Comparison of ENCODE assay signal across 22 cellular contexts in the genomic region with DNA sequence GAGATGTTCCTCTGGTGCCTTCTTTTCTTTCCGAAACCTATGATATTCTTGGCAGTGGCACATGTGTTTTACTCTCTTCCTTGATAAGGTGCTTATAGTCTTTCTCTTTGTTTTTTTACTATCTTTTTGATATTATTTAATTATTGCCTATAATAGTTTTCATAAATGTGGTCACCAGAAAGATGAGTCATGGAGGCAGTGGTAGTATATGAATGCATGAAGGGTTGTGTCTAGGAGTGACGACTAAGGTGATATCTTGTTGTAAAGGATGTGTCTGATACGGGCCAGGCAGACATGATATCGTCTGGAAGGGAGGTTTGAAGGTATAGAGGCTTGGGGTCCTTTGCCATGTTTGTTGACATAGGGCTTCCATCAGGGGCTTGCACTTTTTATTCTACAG. TPM values are rescaled to one million over a fixed set of nuclear protein-coding genes. Genes with fewer than 3 reads are reported as not detected.
A peak's percentile ranks its signal among the peaks of the same experiment; 100 is the strongest.
DNase-seq lines count a peak whose midpoint lies in the region; ATAC-seq, FAIRE-seq and TF ChIP-seq lines count a peak whose summit lies in the region.
"Had no signal": no experiment of that assay in that cellular context is flagged by ENCODE, and none has a peak within 500 bp of the region (broad histone marks: within the 10 kb centered on the region; RNA-seq: fewer than 3 reads in every experiment).

No MANE protein-coding gene starts in this region.

- no peak for ATAC-seq in HG02678 (IDR thresholded peaks at IDR 0.05; ENCODE audit: unreplicated experiment)
- ATAC-seq: CD8-positive, alpha-beta T cell; GM23338; HCT116 had no signal

- H3K4me1 ChIP-seq in ACC112 (ENCODE audit: control insufficient read depth, insufficient read depth, low read length, unreplicated experiment) (peaks cover 24% of the 10 kb centered on the region), endothelial cell of umbilical vein (ENCODE audit: control insufficient read depth, extremely low read depth, insufficient read depth, low read length) (no peaks in the 10 kb centered on the region), mucosa of rectum (ENCODE audit: control insufficient read depth in 2 of 2, insufficient read depth in 2 of 2, low read length in 2 of 2) (peaks cover 10 to 11% of the 10 kb centered on the region in 2 donors)
- H3K4me1 ChIP-seq: BLaER1, SJCRH30 had no signal

- CTCF ChIA-PET in endothelial cell of umbilical vein (lab: Charles Lee), result no interaction called here
- CTCF ChIA-PET in activated CD4-positive, alpha-beta memory T cell treated with anti-CD3 and anti-CD28 coated beads for 36 hours (lab: Charles Lee), result no interaction called here

- no peaks in the 10 kb centered on the region for H3K9me1 ChIP-seq in endothelial cell of umbilical vein (replicated peaks; ENCODE audit: control insufficient read depth, extremely low read depth, insufficient read depth, low read length)

- no peaks in the 10 kb centered on the region for H3K36me3 Mint-ChIP-seq in activated CD4-positive, alpha-beta memory T cell treated with anti-CD3 and anti-CD28 coated beads for 36 hours
- H3K36me3 Mint-ChIP-seq: CD8-positive, alpha-beta T cell had no signal

- H3K9me3 Mint-ChIP-seq in activated CD4-positive, alpha-beta memory T cell treated with anti-CD3 and anti-CD28 coated beads for 36 hours, result no peaks in the 10 kb centered on the region
- H3K9me3 Mint-ChIP-seq: CD8-positive, alpha-beta T cell; GM23338 had no signal

- H3K4me3 Mint-ChIP-seq in activated CD4-positive, alpha-beta memory T cell treated with anti-CD3 and anti-CD28 coated beads for 36 hours, result no peak overlapping the region
- H3K4me3 Mint-ChIP-seq: CD8-positive, alpha-beta T cell; GM23338 had no signal

- BruUV-seq in endothelial cell of umbilical vein (replicated peaks; lab: Mats Ljungman, UMichigan), result no TSS peak

- H3K79me2 ChIP-seq in ACC112 (ENCODE audit: control insufficient read depth, insufficient read depth, low read length, unreplicated experiment), result peaks cover 45% of the 10 kb centered on the region
- peaks cover 3% of the 10 kb centered on the region for H3K79me2 ChIP-seq in endothelial cell of umbilical vein (ENCODE audit: control insufficient read depth, insufficient read depth, low read length)

- no peak overlapping the region for H3K9ac ChIP-seq in endothelial cell of umbilical vein (replicated peaks; ENCODE audit: extremely low read depth, insufficient read depth, low read length)
- H3K9ac ChIP-seq in mucosa of rectum (ENCODE audit: low read depth in 1 of 2, low read length in 2 of 2), result no peak overlapping the region
- H3K9ac ChIP-seq: BLaER1 had no signal

- TF ChIP-seq CTCF in WERI-Rb-1 (IDR thresholded peaks at IDR 0.05; ENCODE audit: low read depth, low read length) (no peak), endothelial cell of umbilical vein (IDR thresholded peaks at IDR 0.05; ENCODE audit: extremely low read depth in 1 of 2, insufficient read depth in 1 of 2, low read depth in 1 of 2, low read length in 2 of 2) (no peak)

- no peak for FAIRE-seq in endothelial cell of umbilical vein (lab: Jason Lieb, UNC)
- FAIRE-seq: A204.1, GM12891, GM19239 had no signal

- no peak overlapping the region for H3K4me3 ChIP-seq in ACC112 (ENCODE audit: low read depth, low read length)
- H3K4me3 ChIP-seq in WERI-Rb-1 (ENCODE audit: low read depth, low read length), result no peak overlapping the region
- H3K4me3 ChIP-seq in endothelial cell of umbilical vein (replicated peaks in 1 of 3; ENCODE audit: insufficient read depth in 1 of 3, low read depth in 1 of 3, low read length in 3 of 3), result no peak overlapping the region
- H3K4me3 ChIP-seq in mucosa of rectum (ENCODE audit: low read length in 2 of 2), result no peak overlapping the region
- H3K4me3 ChIP-seq: BLaER1, GM23338, PC-9, SJCRH30 had no signal

- dilution Hi-C loops in endothelial cell of umbilical vein (cut with MboI; ENCODE audit: extremely low pct_ligation_motif_present, low sequenced_read_pairs), result no loop called here

- no peaks in the 10 kb centered on the region for H4K20me1 ChIP-seq in endothelial cell of umbilical vein (replicated peaks; ENCODE audit: control insufficient read depth, extremely low read depth, insufficient read depth, low read length)
- H4K20me1 ChIP-seq: BLaER1 had no signal

- H3K27me3 ChIP-seq in ACC112 (ENCODE audit: insufficient read depth, low read length) (no peaks in the 10 kb centered on the region), WERI-Rb-1 (ENCODE audit: insufficient read depth, low read depth, severe bottlenecking) (no peaks in the 10 kb centered on the region), endothelial cell of umbilical vein (ENCODE audit: control insufficient read depth in 2 of 2, insufficient read depth in 2 of 2, low read length in 2 of 2) (no peaks in the 10 kb centered on the region), mucosa of rectum (ENCODE audit: control insufficient read depth in 2 of 2, insufficient read depth in 2 of 2, low read length in 2 of 2) (no peaks in the 10 kb centered on the region)
- H3K27me3 ChIP-seq: BLaER1, SJCRH30 had no signal

- TF ChIP-seq POLR2A in endothelial cell of umbilical vein (IDR thresholded peaks at IDR 0.05; ENCODE audit: low read depth, low read length), result no peak

- H3K27me3 Mint-ChIP-seq in activated CD4-positive, alpha-beta memory T cell treated with anti-CD3 and anti-CD28 coated beads for 36 hours, result no peaks in the 10 kb centered on the region

- no peak overlapping the region for H3K4me2 ChIP-seq in endothelial cell of umbilical vein (ENCODE audit: insufficient read depth, low read length)
- H3K4me2 ChIP-seq: BLaER1, GM23338, PC-9 had no signal

- H3K9me3 ChIP-seq in WERI-Rb-1 (ENCODE audit: severe bottlenecking) (no peaks in the 10 kb centered on the region), endothelial cell of umbilical vein (replicated peaks; ENCODE audit: control insufficient read depth, insufficient read depth, low read length) (no peaks in the 10 kb centered on the region), mucosa of rectum (ENCODE audit: control insufficient read depth in 2 of 2, low read length in 2 of 2) (no peaks in the 10 kb centered on the region)
- H3K9me3 ChIP-seq: SJCRH30 had no signal

- peaks cover 8% of the 10 kb centered on the region for H3K4me1 Mint-ChIP-seq in activated CD4-positive, alpha-beta memory T cell treated with anti-CD3 and anti-CD28 coated beads for 36 hours (ENCODE audit: low read depth)

- H3K27ac Mint-ChIP-seq in activated CD4-positive, alpha-beta memory T cell treated with anti-CD3 and anti-CD28 coated beads for 36 hours, result no peak overlapping the region
- H3K27ac Mint-ChIP-seq: CD8-positive, alpha-beta T cell; GM23338 had no signal

- intact Hi-C loops in endothelial cell of umbilical vein (cut with micrococcal nuclease), result no loop called here
- intact Hi-C loops in activated CD4-positive, alpha-beta memory T cell treated with anti-CD3 and anti-CD28 coated beads for 36 hours (cut with micrococcal nuclease), result no loop called here

- no peak overlapping the region for H2AFZ ChIP-seq in ACC112 (ENCODE audit: low read length, unreplicated experiment)
- no peak overlapping the region for H2AFZ ChIP-seq in endothelial cell of umbilical vein (ENCODE audit: low read depth, low read length)
- H2AFZ ChIP-seq: GM23338, PC-9 had no signal

- POLR2A ChIA-PET in endothelial cell of umbilical vein (lab: Charles Lee), result no interaction called here
- POLR2A ChIA-PET in activated CD4-positive, alpha-beta memory T cell treated with anti-CD3 and anti-CD28 coated beads for 36 hours (lab: Charles Lee), result no interaction called here

- H3K36me3 ChIP-seq in ACC112 (ENCODE audit: insufficient read depth, low read length) (no peaks in the 10 kb centered on the region), WERI-Rb-1 (peaks cover 20% of the 10 kb centered on the region), endothelial cell of umbilical vein (ENCODE audit: control insufficient read depth in 2 of 2, extremely low read depth in 1 of 2, insufficient read depth in 2 of 2, low read length in 2 of 2) (no peaks in the 10 kb centered on the region), mucosa of rectum (ENCODE audit: control insufficient read depth in 2 of 2, insufficient read depth in 2 of 2, low read length in 2 of 2) (no peaks in the 10 kb centered on the region)
- H3K36me3 ChIP-seq: BLaER1, SJCRH30 had no signal

- H3K27ac ChIP-seq in ACC112 (ENCODE audit: low read depth, low read length) (peak overlapping the region; percentile 62), WERI-Rb-1 (peak overlapping the region; percentile 71), endothelial cell of umbilical vein (ENCODE audit: insufficient read depth, low read depth, low read length) (no peak overlapping the region), mucosa of rectum (ENCODE audit: low read depth in 2 of 2, low read length in 2 of 2) (peak overlapping the region; percentile 33 to 66)
- H3K27ac ChIP-seq: BLaER1, PC-9, SJCRH30 had no signal

- no peak for DNase-seq in WERI-Rb-1
- no peak for DNase-seq in endothelial cell of umbilical vein (ENCODE audit: low read depth, low spot score)
- DNase-seq in NCI-H2081 treated with DMSO at 0.1 percent for 48 hours (lab: John Stamatoyannopoulos, UW), result no peak
- no peak for DNase-seq in activated CD4-positive, alpha-beta memory T cell treated with anti-CD3 and anti-CD28 coated beads for 36 hours
- no peak for DNase-seq in stimulated activated naive CD4-positive, alpha-beta T cell (lab: John Stamatoyannopoulos, UW)
- DNase-seq: CD8-positive, alpha-beta T cell; DMS53; NCI-H1417; NCI-H187 treated with DMSO at 0.1 percent for 48 hours; NCI-H226; NCI-H524; PC-9; SJCRH30 had no signal

TF ChIP-seq in endothelial cell of umbilical vein, 7 proteins besides CTCF, POLR2A, EP300 and RAD21:
- no peak for TF ChIP-seq MYC (IDR thresholded peaks at IDR 0.05; ENCODE audit: low read depth, low read length)
- peak; percentile 44 for TF ChIP-seq FOS (IDR thresholded peaks at IDR 0.05; ENCODE audit: borderline replicate concordance, insufficient read depth, low read length)
- TF ChIP-seq JUN (IDR thresholded peaks at IDR 0.05; ENCODE audit: borderline replicate concordance, insufficient read depth, insufficient read length, low read depth), result peak; percentile 20

RNA-seq across cellular contexts. Expression of a gene that starts 36.8 kb away (rescaled TPM):
- total RNA-seq in endothelial cell of umbilical vein, result 35.3 and 37.7 TPM in 2 replicates
- polyA plus RNA-seq in endothelial cell of umbilical vein, result 11.5 and 16.1 TPM in 2 replicates
- polyA plus RNA-seq in endothelial cell of umbilical vein (2011; cell fraction: cytosol; rRNA removed), result 11.7 and 11.9 TPM in 2 replicates
- 7.6 and 7.7 TPM in 2 replicates for polyA plus RNA-seq in endothelial cell of umbilical vein (2011; cell fraction: nucleus; rRNA removed)
- 22.3 and 33.0 TPM in 2 replicates for polyA plus RNA-seq in endothelial cell of umbilical vein (2012)
- 94.4 and 104 TPM in 2 replicates for polyA minus RNA-seq in endothelial cell of umbilical vein
- polyA minus RNA-seq in endothelial cell of umbilical vein (2011; cell fraction: cytosol; rRNA and poly(A)+ RNA removed), result 23.4 TPM
- 21.3 and 36.9 TPM in 2 replicates for polyA minus RNA-seq in endothelial cell of umbilical vein (2011; cell fraction: nucleus; rRNA and poly(A)+ RNA removed)
- 10 to 100 TPM; 11.8 to 12.2 TPM for total RNA-seq in activated CD4-positive, alpha-beta memory T cell treated with anti-CD3 and anti-CD28 coated beads for 36 hours
